In the genomic region with DNA sequence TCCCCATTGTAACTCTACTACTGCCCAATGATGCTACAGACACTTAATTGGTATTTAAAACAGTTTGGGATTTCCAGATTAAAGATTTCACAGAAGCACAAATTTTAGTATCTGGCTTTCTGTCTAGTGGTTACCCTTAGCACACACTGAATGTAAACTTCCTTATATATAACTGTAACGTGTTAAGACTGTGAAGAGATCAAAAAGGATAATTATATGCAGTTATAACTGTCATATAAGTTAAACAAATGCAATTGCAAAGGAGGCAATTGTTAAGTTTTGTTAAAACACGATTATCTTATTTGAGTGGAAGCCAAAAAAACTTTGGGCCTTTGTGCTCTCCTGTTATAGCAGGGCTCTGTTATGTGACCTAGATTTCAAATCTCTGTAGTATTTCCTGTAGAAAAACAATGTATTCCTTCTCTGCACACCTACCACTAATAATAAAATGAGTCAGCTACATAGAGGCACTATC, we compare ENCODE assay signal across 1 cellular context.
TF ChIP-seq lines count a peak whose summit lies in the region.

No MANE protein-coding gene starts in this region.

TF ChIP-seq in WTC11, 78 proteins besides CTCF, POLR2A, EP300 and RAD21 (continued from another document):
- TF ChIP-seq, protein P1, sequence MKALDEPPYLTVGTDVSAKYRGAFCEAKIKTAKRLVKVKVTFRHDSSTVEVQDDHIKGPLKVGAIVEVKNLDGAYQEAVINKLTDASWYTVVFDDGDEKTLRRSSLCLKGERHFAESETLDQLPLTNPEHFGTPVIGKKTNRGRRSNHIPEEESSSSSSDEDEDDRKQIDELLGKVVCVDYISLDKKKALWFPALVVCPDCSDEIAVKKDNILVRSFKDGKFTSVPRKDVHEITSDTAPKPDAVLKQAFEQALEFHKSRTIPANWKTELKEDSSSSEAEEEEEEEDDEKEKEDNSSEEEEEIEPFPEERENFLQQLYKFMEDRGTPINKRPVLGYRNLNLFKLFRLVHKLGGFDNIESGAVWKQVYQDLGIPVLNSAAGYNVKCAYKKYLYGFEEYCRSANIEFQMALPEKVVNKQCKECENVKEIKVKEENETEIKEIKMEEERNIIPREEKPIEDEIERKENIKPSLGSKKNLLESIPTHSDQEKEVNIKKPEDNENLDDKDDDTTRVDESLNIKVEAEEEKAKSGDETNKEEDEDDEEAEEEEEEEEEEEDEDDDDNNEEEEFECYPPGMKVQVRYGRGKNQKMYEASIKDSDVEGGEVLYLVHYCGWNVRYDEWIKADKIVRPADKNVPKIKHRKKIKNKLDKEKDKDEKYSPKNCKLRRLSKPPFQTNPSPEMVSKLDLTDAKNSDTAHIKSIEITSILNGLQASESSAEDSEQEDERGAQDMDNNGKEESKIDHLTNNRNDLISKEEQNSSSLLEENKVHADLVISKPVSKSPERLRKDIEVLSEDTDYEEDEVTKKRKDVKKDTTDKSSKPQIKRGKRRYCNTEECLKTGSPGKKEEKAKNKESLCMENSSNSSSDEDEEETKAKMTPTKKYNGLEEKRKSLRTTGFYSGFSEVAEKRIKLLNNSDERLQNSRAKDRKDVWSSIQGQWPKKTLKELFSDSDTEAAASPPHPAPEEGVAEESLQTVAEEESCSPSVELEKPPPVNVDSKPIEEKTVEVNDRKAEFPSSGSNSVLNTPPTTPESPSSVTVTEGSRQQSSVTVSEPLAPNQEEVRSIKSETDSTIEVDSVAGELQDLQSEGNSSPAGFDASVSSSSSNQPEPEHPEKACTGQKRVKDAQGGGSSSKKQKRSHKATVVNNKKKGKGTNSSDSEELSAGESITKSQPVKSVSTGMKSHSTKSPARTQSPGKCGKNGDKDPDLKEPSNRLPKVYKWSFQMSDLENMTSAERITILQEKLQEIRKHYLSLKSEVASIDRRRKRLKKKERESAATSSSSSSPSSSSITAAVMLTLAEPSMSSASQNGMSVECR (CRISPR knock-in tag; IDR thresholded peaks at IDR 0.05; ENCODE audit: borderline replicate concordance) = no peak
- TF ChIP-seq NR2C2 (CRISPR knock-in tag; IDR thresholded peaks at IDR 0.05) (no peak), HMGA2 (CRISPR knock-in tag; IDR thresholded peaks at IDR 0.05) (no peak), SMAD4 (CRISPR knock-in tag; IDR thresholded peaks at IDR 0.05) (no peak)
- TF ChIP-seq, protein P2, sequence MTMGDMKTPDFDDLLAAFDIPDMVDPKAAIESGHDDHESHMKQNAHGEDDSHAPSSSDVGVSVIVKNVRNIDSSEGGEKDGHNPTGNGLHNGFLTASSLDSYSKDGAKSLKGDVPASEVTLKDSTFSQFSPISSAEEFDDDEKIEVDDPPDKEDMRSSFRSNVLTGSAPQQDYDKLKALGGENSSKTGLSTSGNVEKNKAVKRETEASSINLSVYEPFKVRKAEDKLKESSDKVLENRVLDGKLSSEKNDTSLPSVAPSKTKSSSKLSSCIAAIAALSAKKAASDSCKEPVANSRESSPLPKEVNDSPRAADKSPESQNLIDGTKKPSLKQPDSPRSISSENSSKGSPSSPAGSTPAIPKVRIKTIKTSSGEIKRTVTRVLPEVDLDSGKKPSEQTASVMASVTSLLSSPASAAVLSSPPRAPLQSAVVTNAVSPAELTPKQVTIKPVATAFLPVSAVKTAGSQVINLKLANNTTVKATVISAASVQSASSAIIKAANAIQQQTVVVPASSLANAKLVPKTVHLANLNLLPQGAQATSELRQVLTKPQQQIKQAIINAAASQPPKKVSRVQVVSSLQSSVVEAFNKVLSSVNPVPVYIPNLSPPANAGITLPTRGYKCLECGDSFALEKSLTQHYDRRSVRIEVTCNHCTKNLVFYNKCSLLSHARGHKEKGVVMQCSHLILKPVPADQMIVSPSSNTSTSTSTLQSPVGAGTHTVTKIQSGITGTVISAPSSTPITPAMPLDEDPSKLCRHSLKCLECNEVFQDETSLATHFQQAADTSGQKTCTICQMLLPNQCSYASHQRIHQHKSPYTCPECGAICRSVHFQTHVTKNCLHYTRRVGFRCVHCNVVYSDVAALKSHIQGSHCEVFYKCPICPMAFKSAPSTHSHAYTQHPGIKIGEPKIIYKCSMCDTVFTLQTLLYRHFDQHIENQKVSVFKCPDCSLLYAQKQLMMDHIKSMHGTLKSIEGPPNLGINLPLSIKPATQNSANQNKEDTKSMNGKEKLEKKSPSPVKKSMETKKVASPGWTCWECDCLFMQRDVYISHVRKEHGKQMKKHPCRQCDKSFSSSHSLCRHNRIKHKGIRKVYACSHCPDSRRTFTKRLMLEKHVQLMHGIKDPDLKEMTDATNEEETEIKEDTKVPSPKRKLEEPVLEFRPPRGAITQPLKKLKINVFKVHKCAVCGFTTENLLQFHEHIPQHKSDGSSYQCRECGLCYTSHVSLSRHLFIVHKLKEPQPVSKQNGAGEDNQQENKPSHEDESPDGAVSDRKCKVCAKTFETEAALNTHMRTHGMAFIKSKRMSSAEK (CRISPR knock-in tag; IDR thresholded peaks at IDR 0.05; ENCODE audit: borderline replicate concordance) = no peak
